ENCODE assay signal across 8 cellular contexts in the genomic region with DNA sequence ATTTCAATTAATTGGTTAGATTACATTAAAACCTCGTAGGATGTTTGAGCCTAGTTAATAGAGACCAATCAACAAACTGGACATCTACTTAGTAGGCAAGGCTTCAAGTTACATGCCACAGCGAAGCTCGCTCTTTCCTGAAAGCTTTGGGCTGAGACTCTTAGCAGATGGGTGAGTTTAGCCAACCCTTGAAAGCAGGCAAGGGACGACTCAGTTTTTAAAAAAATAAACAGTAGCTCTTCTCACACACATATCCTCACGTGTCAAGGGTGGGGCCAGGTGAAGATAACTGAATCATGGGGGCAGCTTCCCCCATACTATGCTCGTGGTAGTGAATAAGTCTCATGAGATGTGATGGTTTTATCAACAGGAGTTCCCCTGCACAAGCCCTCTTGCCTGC. TPM values are rescaled to one million over a fixed set of nuclear protein-coding genes. Genes with fewer than 3 reads are reported as not detected.
A peak's percentile ranks its signal among the peaks of the same experiment; 100 is the strongest.
DNase-seq lines count a peak whose midpoint lies in the region; ATAC-seq and TF ChIP-seq lines count a peak whose summit lies in the region.

No MANE protein-coding gene starts in this region.

- H3K4me3 ChIP-seq in AG04449 (ENCODE audit: low read depth, low read length) = peak overlapping the region; percentile 96

- peak; percentile 1 for ATAC-seq in HG03354 (IDR thresholded peaks at IDR 0.05; ENCODE audit: poor library complexity, severe bottlenecking, unreplicated experiment)
- no peak for ATAC-seq in activated naive CD8-positive, alpha-beta T cell treated with anti-CD3 and anti-CD28 coated beads, Interleukin-2, amount 10 ng/mL, durations not matched to agents 7 days and 5 days (ENCODE audit: low read depth)
- ATAC-seq in memory B cell (ENCODE audit: low read depth) = no peak

- POLR2A ChIA-PET in AG04449 (lab: Yijun Ruan, JAX) = interaction anchor here (1.7 kb wide), 1 partner anchor 751 kb away, joined by 5 read pairs; no protein-coding TSS in a partner anchor
- POLR2A ChIA-PET in activated naive CD8-positive, alpha-beta T cell treated with anti-CD3 and anti-CD28 coated beads, Interleukin-2, amount 10 ng/mL, durations not matched to agents 7 days and 5 days (lab: Charles Lee) = interaction anchor here (2.0 to 6.4 kb wide), 2 partner anchors 25 to 40 kb away, joined by 8 to 123 read pairs; a partner anchor contains a TSS

- peak overlapping the region; percentile 94 for H3K4me3 Mint-ChIP-seq in activated naive CD8-positive, alpha-beta T cell treated with anti-CD3 and anti-CD28 coated beads, Interleukin-2, amount 10 ng/mL, durations not matched to agents 7 days and 5 days
- H3K4me3 Mint-ChIP-seq in memory B cell = peak overlapping the region; percentile 98

- H3K36me3 Mint-ChIP-seq in activated naive CD8-positive, alpha-beta T cell treated with anti-CD3 and anti-CD28 coated beads, Interleukin-2, amount 10 ng/mL, durations not matched to agents 7 days and 5 days = peaks cover 32% of the 10 kb centered on the region
- H3K36me3 Mint-ChIP-seq in memory B cell = no peaks in the 10 kb centered on the region

- no peaks in the 10 kb centered on the region for H3K9me3 Mint-ChIP-seq in activated naive CD8-positive, alpha-beta T cell treated with anti-CD3 and anti-CD28 coated beads, Interleukin-2, amount 10 ng/mL, durations not matched to agents 7 days and 5 days
- no peaks in the 10 kb centered on the region for H3K9me3 Mint-ChIP-seq in memory B cell

- CTCF ChIA-PET in AG04449 (lab: Yijun Ruan, JAX) = interaction anchor here (0.9 kb wide), 1 partner anchor 23 kb away, joined by 3 read pairs; no protein-coding TSS in a partner anchor

- DNase-seq in AG04449 (ENCODE audit: low read depth, low spot score) (no peak), memory B cell (ENCODE audit: low spot score in 2 of 2) (no peak), SHP77 treated with DMSO at 0.1 percent for 48 hours (lab: John Stamatoyannopoulos, UW) (no peak), superior temporal gyrus (ENCODE audit: extremely low spot score) (no peak)
- DNase-seq in activated naive CD8-positive, alpha-beta T cell treated with anti-CD3 and anti-CD28 coated beads, Interleukin-2, amount 10 ng/mL, durations not matched to agents 7 days and 5 days = no peak
- no peak for DNase-seq in activated CD4-positive, CD25-positive, alpha-beta regulatory T cell (lab: John Stamatoyannopoulos, UW)
- DNase-seq in stimulated activated CD4-positive, alpha-beta T cell treated with anti-CD3 and anti-CD28 coated beads, Interleukin-4, amount 100 ng/mL, for 4 hours = no peak

- H3K4me1 Mint-ChIP-seq in activated naive CD8-positive, alpha-beta T cell treated with anti-CD3 and anti-CD28 coated beads, Interleukin-2, amount 10 ng/mL, durations not matched to agents 7 days and 5 days = peaks cover 36% of the 10 kb centered on the region
- H3K4me1 Mint-ChIP-seq in memory B cell = peaks cover 27% of the 10 kb centered on the region

- H3K27ac Mint-ChIP-seq in activated naive CD8-positive, alpha-beta T cell treated with anti-CD3 and anti-CD28 coated beads, Interleukin-2, amount 10 ng/mL, durations not matched to agents 7 days and 5 days = peak overlapping the region; percentile 93
- H3K27ac Mint-ChIP-seq in memory B cell = no peak overlapping the region

- TF ChIP-seq CTCF in AG04449 (IDR thresholded peaks at IDR 0.05; ENCODE audit: insufficient read depth, low read length, missing control alignments) = no peak

- no peaks in the 10 kb centered on the region for H3K27me3 Mint-ChIP-seq in activated naive CD8-positive, alpha-beta T cell treated with anti-CD3 and anti-CD28 coated beads, Interleukin-2, amount 10 ng/mL, durations not matched to agents 7 days and 5 days
- no peaks in the 10 kb centered on the region for H3K27me3 Mint-ChIP-seq in memory B cell

RNA-seq across cellular contexts. Expression of a gene that starts 0.8 kb away (rescaled TPM):
- 10 to 100 TPM; 15.0 to 16.9 TPM for total RNA-seq in activated naive CD8-positive, alpha-beta T cell treated with anti-CD3 and anti-CD28 coated beads, Interleukin-2, amount 10 ng/mL, durations not matched to agents 7 days and 5 days

RNA-seq across cellular contexts. Expression of a gene that starts 40.3 kb away (rescaled TPM):
- total RNA-seq in activated naive CD8-positive, alpha-beta T cell treated with anti-CD3 and anti-CD28 coated beads, Interleukin-2, amount 10 ng/mL, durations not matched to agents 7 days and 5 days = 100 to 1,000 TPM; 164 to 165 TPM
